Comparison of ENCODE assay signal across 23 cellular contexts in genomic region chr3:134869153-134869726, GRCh38.
DNase-seq lines count a peak whose midpoint lies in the region; ATAC-seq lines count a peak whose summit lies in the region.
"Had no signal": no experiment of that assay in that cellular context is flagged by ENCODE, and none has a peak within 500 bp of the region (broad histone marks: within the 10 kb centered on the region; RNA-seq: fewer than 3 reads in every experiment).

No MANE protein-coding gene starts in this region.

- no peak overlapping the region for H3K27ac ChIP-seq in mesendoderm (ENCODE audit: low read depth, low read length)
- H3K27ac ChIP-seq: left ventricle myocardium inferior, pancreas, Peyer's patch, thoracic aorta had no signal

- no peak overlapping the region for H3K4ac ChIP-seq in mesendoderm (ENCODE audit: low read depth, low read length)

- no peak overlapping the region for H3K23ac ChIP-seq in mesendoderm (ENCODE audit: low read length)

- no peaks in the 10 kb centered on the region for H3K79me2 ChIP-seq in mesendoderm (ENCODE audit: control insufficient read depth, insufficient read depth, low read length)

- H3K18ac ChIP-seq in mesendoderm (ENCODE audit: low read length): no peak overlapping the region

- no peaks in the 10 kb centered on the region for H3K36me3 ChIP-seq in mesendoderm (ENCODE audit: control insufficient read depth, insufficient read depth, low read length)
- H3K36me3 ChIP-seq: left ventricle myocardium inferior, pancreas, Peyer's patch, thoracic aorta had no signal

- no peak overlapping the region for H2BK5ac ChIP-seq in mesendoderm (ENCODE audit: low read length)

- H2AK5ac ChIP-seq in mesendoderm (ENCODE audit: low read length): no peak overlapping the region

- no peak overlapping the region for H4K5ac ChIP-seq in mesendoderm (ENCODE audit: low read length)

- no peaks in the 10 kb centered on the region for H3K4me1 ChIP-seq in mesendoderm (ENCODE audit: control insufficient read depth, low read depth, low read length)
- H3K4me1 ChIP-seq: pancreas, Peyer's patch had no signal

- no peak overlapping the region for H3K4me3 ChIP-seq in mesendoderm (ENCODE audit: low read length)
- H3K4me3 ChIP-seq: left ventricle myocardium inferior, pancreas, Peyer's patch, smooth muscle cell, thoracic aorta had no signal

- ATAC-seq in GM21526 (IDR thresholded peaks at IDR 0.05; ENCODE audit: low FRiP score, unreplicated experiment): no peak
- ATAC-seq: activated CD8-positive, alpha-beta T cell treated with anti-CD3 and anti-CD28 coated beads for 36 hours; esophagus mucosa; pancreas had no signal

- H2BK15ac ChIP-seq in mesendoderm (replicated peaks; ENCODE audit: low read depth): no peak overlapping the region

- no peak overlapping the region for H3K9ac ChIP-seq in mesendoderm (ENCODE audit: low read length)

- no peak overlapping the region for H2BK120ac ChIP-seq in mesendoderm (ENCODE audit: low read depth, low read length)

- peak; percentile 80 for DNase-seq in DMS153 (lab: John Stamatoyannopoulos, UW)
- DNase-seq in NCI-H146 treated with DMSO at 0.1 percent for 48 hours (lab: John Stamatoyannopoulos, UW; ENCODE audit: unreplicated experiment): peak; percentile 92
- peak; percentile 49 for DNase-seq in NCI-H510A (lab: John Stamatoyannopoulos, UW)
- DNase-seq in mesendoderm: peak; percentile 18
- no peak for DNase-seq in NOMO-1 (lab: John Stamatoyannopoulos, UW; ENCODE audit: unreplicated experiment in 2 of 2)
- no peak for DNase-seq in GOT3 (lab: John Stamatoyannopoulos, UW)
- DNase-seq: activated CD8-positive, alpha-beta memory T cell treated with anti-CD3 and anti-CD28 coated beads, Interleukin-2, amount 50 U/mL, for 48 hours; activated CD8-positive, alpha-beta T cell treated with anti-CD3 and anti-CD28 coated beads for 36 hours; activated naive CD4-positive, alpha-beta T cell treated with Interleukin-2 at 50 U/mL for 16 hours; CD4-positive, alpha-beta T cell; left ventricle myocardium inferior; mesenchymal stem cell; NCI-H1930; NCI-H526; pancreas; Peyer's patch; SHP77 treated with DMSO at 0.1 percent for 48 hours; stimulated activated CD4-positive, alpha-beta T cell treated with anti-CD3 and anti-CD28 coated beads, Interleukin-2, amount 100 ng/mL, for 24 hours; stimulated activated CD8-positive, alpha-beta memory T cell treated with anti-CD3 and anti-CD28 coated beads, Interleukin-4, amount 100 ng/mL, for 48 hours had no signal

- no peaks in the 10 kb centered on the region for H3K27me3 ChIP-seq in mesendoderm (ENCODE audit: insufficient read depth, low read length, poor library complexity)
- H3K27me3 ChIP-seq: pancreas, Peyer's patch had no signal

- H3K79me1 ChIP-seq in mesendoderm (ENCODE audit: low read length): no peaks in the 10 kb centered on the region

- no CpG with 5 or more reads among the region's 4 CpGs for WGBS in mesendoderm (ENCODE audit: extremely low coverage, insufficient coverage, low lambda C conversion rate)

- H3K56ac ChIP-seq in mesendoderm (ENCODE audit: low read length): no peak overlapping the region

- H3K4me2 ChIP-seq in mesendoderm (ENCODE audit: low read length): no peak overlapping the region
- H3K4me2 ChIP-seq: smooth muscle cell had no signal

- H4K8ac ChIP-seq in mesendoderm (ENCODE audit: low read depth, low read length): no peak overlapping the region

Comparison
In these comparisons a context has a peak if more than half of its experiments do, and no peak if none do; other contexts are left out.
1. DNase-seq: peak in DMS153 (single experiment), NCI-H146 treated with DMSO at 0.1 percent for 48 hours (single experiment), NCI-H510A (single experiment) and mesendoderm (single experiment); none in NOMO-1 (0 of 2) and GOT3 (single experiment).